In the genomic region with DNA sequence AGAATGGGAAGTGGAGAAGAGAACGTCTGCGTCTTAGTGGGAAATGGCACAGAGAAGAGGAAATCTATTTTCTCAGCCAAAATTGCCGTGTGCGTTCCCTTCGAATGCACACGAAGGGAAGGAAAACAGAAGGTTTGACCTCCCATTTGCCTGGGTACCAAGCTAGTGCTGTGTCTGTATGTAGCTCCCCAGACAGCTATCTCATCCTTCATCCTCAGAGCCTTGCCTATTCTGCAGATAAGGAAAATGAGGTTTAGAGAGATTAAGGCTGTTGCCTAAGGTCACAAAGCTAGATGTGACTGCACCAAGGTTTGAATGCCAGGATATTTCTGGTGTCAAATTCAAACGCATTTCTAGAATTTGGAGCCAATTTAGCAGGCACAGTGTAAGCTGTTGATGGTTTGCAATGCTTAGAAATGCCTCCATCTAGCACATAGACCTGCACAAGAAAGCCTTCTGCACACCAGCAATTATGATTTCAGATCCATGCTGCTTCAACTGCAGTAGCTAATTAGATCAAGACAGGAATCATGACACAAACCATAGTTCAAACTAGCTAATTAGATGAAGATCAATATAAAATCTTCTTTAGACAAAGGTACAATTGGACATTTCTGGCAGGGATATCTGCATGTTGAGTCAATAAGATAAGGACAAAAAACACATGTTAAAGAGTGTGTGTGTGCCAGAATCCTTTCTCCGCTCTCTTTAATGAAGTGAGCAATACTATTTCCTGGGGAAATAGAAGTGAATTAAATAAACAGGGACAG, we compare ENCODE assay signal across 20 cellular contexts.
A peak's percentile ranks its signal among the peaks of the same experiment; 100 is the strongest.
DNase-seq lines count a peak whose midpoint lies in the region; ATAC-seq, FAIRE-seq and TF ChIP-seq lines count a peak whose summit lies in the region.
"Had no signal": no experiment of that assay in that cellular context is flagged by ENCODE, and none has a peak within 500 bp of the region (broad histone marks: within the 10 kb centered on the region; RNA-seq: fewer than 3 reads in every experiment).

No MANE protein-coding gene starts in this region.

- H3K4me3 ChIP-seq in LNCaP clone FGC (ENCODE audit: low read depth, low read length) (no peak overlapping the region), pancreas (no peak overlapping the region)
- H3K4me3 ChIP-seq: Peyer's patch, SJSA1 had no signal

- no peak for FAIRE-seq in pancreas (lab: Jason Lieb, UNC)
- FAIRE-seq: H54 had no signal

- H3K27me3 Mint-ChIP-seq in brain, result peaks cover 5% of the 10 kb centered on the region

- no peaks in the 10 kb centered on the region for H3K36me3 Mint-ChIP-seq in brain
- H3K36me3 Mint-ChIP-seq: CD8-positive, alpha-beta memory T cell had no signal

- ATAC-seq in SK-N-SH treated with all-trans-retinoic acid at 6 μM for 48 hours (peak; percentile 49; the same call in 2 of the 3 replicates), pancreas (peak; percentile 34 to 71 (median 56))

- no peak overlapping the region for H3K27ac ChIP-seq in pancreas
- H3K27ac ChIP-seq: Peyer's patch, SJSA1 had no signal

- DNase-seq in LNCaP clone FGC (ENCODE audit: low read depth) (peak; percentile 19), pancreas (no peak), NAMALWA (ENCODE audit: low spot score) (no peak), kidney tubule cell (ENCODE audit: low spot score) (no peak), foreskin melanocyte (no peak), NCI-H1436 treated with DMSO at 0.1 percent for 48 hours (lab: John Stamatoyannopoulos, UW) (no peak)
- DNase-seq: C1 segment of cervical spinal cord; CD8-positive, alpha-beta memory T cell; DMS53; KBM-7; MV-4-11; NCI-H1417 treated with DMSO at 0.1 percent for 48 hours; NCI-H2029 treated with DMSO at 0.1 percent for 48 hours; NCI-H2171; NCI-H526; Peyer's patch had no signal

- 31 to 32% methylated on average over 8 of the region's 8 CpGs for WGBS in pancreas, 2 donors

- no peak overlapping the region for H3K4me3 Mint-ChIP-seq in brain
- H3K4me3 Mint-ChIP-seq: CD8-positive, alpha-beta memory T cell had no signal

- H3K9me3 ChIP-seq in pancreas, result no peaks in the 10 kb centered on the region
- H3K9me3 ChIP-seq: Peyer's patch had no signal

- peaks cover 69% of the 10 kb centered on the region for H3K4me1 Mint-ChIP-seq in brain
- H3K4me1 Mint-ChIP-seq: CD8-positive, alpha-beta memory T cell had no signal

- no peaks in the 10 kb centered on the region for H3K27me3 ChIP-seq in pancreas
- H3K27me3 ChIP-seq: Peyer's patch, SJSA1 had no signal

- no peak for TF ChIP-seq CTCF in LNCaP clone FGC (IDR thresholded peaks at IDR 0.05; ENCODE audit: control insufficient read depth, extremely low read depth, insufficient read depth)
- TF ChIP-seq CTCF in brain (conservative IDR thresholded peaks at IDR 0.05), result no peak
- TF ChIP-seq CTCF in pancreas (IDR thresholded peaks at IDR 0.05), result no peak

- intact Hi-C loops in pancreas (cut with DNase I), result no loop called here

- H3K36me3 ChIP-seq in pancreas, result no peaks in the 10 kb centered on the region
- H3K36me3 ChIP-seq: Peyer's patch, SJSA1 had no signal

- H3K27ac Mint-ChIP-seq in brain, result peak overlapping the region in 3 of 5 experiments; percentile 37 to 77 (median 42)
- H3K27ac Mint-ChIP-seq: CD8-positive, alpha-beta memory T cell had no signal

- H3K4me1 ChIP-seq in pancreas, result peaks cover 0 to 7% (median 0%) of the 10 kb centered on the region in 3 donors
- H3K4me1 ChIP-seq: Peyer's patch, SJSA1 had no signal

- peaks cover 0 to 4% (median 0%) of the 10 kb centered on the region in 5 experiments for H3K9me3 Mint-ChIP-seq in brain

TF ChIP-seq in SK-N-SH treated with all-trans-retinoic acid at 6 μM for 48 hours, 23 proteins besides CTCF, POLR2A, EP300 and RAD21 (continues in another document):
- TF ChIP-seq CSDC2 (CRISPR knock-in tag; IDR thresholded peaks at IDR 0.05) (0 out of 2 replicates have a peak, but pooled peaks have one; percentile 48), ISL1 (CRISPR knock-in tag; IDR thresholded peaks at IDR 0.05) (peak; percentile 97), ZFP30 (CRISPR knock-in tag; IDR thresholded peaks at IDR 0.05) (peak; percentile 67), TCF4 (CRISPR knock-in tag; IDR thresholded peaks at IDR 0.05; ENCODE audit: borderline replicate concordance) (peak; percentile 99), POU6F1 (CRISPR knock-in tag; IDR thresholded peaks at IDR 0.05; ENCODE audit: borderline replicate concordance, low read depth) (peak; percentile 66; the same call in 1 of the 2 replicates), BACH2 (CRISPR knock-in tag; IDR thresholded peaks at IDR 0.05; ENCODE audit: borderline replicate concordance) (peak; percentile 24; the same call in 1 of the 2 replicates), ARNTL (CRISPR knock-in tag; IDR thresholded peaks at IDR 0.05; ENCODE audit: borderline replicate concordance, low read depth) (peak; percentile 58; the same call in 1 of the 2 replicates), SNAI2 (CRISPR knock-in tag; IDR thresholded peaks at IDR 0.05) (peak; percentile 97), ZNF565 (CRISPR knock-in tag; conservative IDR thresholded peaks at IDR 0.05; ENCODE audit: low read depth) (0 out of 2 replicates have a peak, but pooled peaks have one; percentile 76), RARB (CRISPR knock-in tag; IDR thresholded peaks at IDR 0.05) (no peak), OSR1 (CRISPR knock-in tag; IDR thresholded peaks at IDR 0.05) (no peak), ZFP3 (CRISPR knock-in tag; IDR thresholded peaks at IDR 0.05) (peak; percentile 87; the same call in 1 of the 2 replicates), PPARA (CRISPR knock-in tag; IDR thresholded peaks at IDR 0.05; ENCODE audit: borderline replicate concordance) (peak; percentile 92), ZC3H10 (CRISPR knock-in tag; IDR thresholded peaks at IDR 0.05) (no peak), TOX (CRISPR knock-in tag; IDR thresholded peaks at IDR 0.05; ENCODE audit: borderline replicate concordance) (no peak)
- TF ChIP-seq, protein P1, sequence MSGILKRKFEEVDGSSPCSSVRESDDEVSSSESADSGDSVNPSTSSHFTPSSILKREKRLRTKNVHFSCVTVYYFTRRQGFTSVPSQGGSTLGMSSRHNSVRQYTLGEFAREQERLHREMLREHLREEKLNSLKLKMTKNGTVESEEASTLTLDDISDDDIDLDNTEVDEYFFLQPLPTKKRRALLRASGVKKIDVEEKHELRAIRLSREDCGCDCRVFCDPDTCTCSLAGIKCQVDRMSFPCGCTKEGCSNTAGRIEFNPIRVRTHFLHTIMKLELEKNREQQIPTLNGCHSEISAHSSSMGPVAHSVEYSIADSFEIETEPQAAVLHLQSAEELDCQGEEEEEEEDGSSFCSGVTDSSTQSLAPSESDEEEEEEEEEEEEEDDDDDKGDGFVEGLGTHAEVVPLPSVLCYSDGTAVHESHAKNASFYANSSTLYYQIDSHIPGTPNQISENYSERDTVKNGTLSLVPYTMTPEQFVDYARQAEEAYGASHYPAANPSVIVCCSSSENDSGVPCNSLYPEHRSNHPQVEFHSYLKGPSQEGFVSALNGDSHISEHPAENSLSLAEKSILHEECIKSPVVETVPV (CRISPR knock-in tag; IDR thresholded peaks at IDR 0.05), result peak; percentile 93
- TF ChIP-seq, protein P2, sequence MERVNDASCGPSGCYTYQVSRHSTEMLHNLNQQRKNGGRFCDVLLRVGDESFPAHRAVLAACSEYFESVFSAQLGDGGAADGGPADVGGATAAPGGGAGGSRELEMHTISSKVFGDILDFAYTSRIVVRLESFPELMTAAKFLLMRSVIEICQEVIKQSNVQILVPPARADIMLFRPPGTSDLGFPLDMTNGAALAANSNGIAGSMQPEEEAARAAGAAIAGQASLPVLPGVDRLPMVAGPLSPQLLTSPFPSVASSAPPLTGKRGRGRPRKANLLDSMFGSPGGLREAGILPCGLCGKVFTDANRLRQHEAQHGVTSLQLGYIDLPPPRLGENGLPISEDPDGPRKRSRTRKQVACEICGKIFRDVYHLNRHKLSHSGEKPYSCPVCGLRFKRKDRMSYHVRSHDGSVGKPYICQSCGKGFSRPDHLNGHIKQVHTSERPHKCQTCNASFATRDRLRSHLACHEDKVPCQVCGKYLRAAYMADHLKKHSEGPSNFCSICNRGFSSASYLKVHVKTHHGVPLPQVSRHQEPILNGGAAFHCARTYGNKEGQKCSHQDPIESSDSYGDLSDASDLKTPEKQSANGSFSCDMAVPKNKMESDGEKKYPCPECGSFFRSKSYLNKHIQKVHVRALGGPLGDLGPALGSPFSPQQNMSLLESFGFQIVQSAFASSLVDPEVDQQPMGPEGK (CRISPR knock-in tag; IDR thresholded peaks at IDR 0.05; ENCODE audit: borderline replicate concordance), result peak; percentile 84; the same call in 1 of the 2 replicates
- TF ChIP-seq, protein P3, sequence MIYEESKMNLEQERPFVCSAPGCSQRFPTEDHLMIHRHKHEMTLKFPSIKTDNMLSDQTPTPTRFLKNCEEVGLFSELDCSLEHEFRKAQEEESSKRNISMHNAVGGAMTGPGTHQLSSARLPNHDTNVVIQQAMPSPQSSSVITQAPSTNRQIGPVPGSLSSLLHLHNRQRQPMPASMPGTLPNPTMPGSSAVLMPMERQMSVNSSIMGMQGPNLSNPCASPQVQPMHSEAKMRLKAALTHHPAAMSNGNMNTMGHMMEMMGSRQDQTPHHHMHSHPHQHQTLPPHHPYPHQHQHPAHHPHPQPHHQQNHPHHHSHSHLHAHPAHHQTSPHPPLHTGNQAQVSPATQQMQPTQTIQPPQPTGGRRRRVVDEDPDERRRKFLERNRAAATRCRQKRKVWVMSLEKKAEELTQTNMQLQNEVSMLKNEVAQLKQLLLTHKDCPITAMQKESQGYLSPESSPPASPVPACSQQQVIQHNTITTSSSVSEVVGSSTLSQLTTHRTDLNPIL (CRISPR knock-in tag; IDR thresholded peaks at IDR 0.05; ENCODE audit: low read depth), result peak; percentile 65
